In the genomic region with DNA sequence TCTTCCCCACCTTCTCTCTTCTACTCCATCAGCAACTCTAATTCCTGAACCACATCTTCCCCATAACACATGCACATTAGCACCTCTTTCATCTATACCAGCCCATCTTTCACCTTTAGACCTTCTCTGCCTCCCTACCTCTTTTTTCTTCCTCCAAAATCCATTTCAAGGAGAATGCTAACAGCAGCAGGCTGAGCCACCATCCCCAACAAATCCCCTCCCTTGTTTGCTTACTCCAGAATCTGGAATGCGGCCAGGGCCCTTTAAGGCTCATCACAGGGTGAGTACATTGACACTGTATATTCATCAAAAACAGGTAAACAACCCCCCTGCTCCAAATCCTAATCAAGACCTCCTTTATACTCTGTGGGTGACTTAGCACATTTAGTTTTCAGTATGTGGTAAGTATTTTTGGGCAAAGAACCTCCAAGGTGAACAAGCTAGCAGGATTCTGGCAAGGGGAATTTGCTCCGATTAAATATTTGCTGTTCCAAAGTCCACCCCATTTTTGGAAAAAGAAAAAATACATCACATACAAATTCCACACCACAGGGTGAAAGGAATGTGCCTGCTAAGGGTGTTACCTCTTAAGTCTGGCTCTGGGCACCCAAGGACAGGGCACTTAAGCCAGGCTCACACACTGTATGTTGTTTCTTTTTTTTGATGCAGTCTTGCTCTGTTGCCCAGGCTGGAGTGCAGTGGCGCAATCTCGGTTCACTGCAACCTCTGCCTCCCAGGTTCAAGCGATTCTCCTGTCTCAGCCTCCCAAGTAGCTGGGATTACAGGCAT, we compare ENCODE assay signal across 9 cellular contexts.
A peak's percentile ranks its signal among the peaks of the same experiment; 100 is the strongest.
DNase-seq lines count a peak whose midpoint lies in the region; ATAC-seq, FAIRE-seq and TF ChIP-seq lines count a peak whose summit lies in the region.
"Had no signal": no experiment of that assay in that cellular context is flagged by ENCODE, and none has a peak within 500 bp of the region (broad histone marks: within the 10 kb centered on the region; RNA-seq: fewer than 3 reads in every experiment).

No MANE protein-coding gene starts in this region.

- H3K9me2 ChIP-seq in PC-3 (replicated peaks; ENCODE audit: low read length), result no peaks in the 10 kb centered on the region

- H3K4me1 ChIP-seq in PC-3 (ENCODE audit: insufficient read depth, low read length) (peaks cover 50% of the 10 kb centered on the region), iPS-18a (ENCODE audit: control insufficient read depth, low read depth, low read length) (peaks cover 67% of the 10 kb centered on the region)

- ATAC-seq in natural killer cell treated with Interleukin-12 subunit alpha and Interleukin-12 subunit beta and Interleukin-15 and Interleukin-18, amount 100 ng/mL, for 72 hours, result no peak
- ATAC-seq in natural killer cell (no peak), PC-3 (peak; percentile 42), HG02623 (IDR thresholded peaks at IDR 0.05; ENCODE audit: unreplicated experiment) (no peak), HG02884 (IDR thresholded peaks at IDR 0.05; ENCODE audit: unreplicated experiment) (no peak)

- peak overlapping the region; percentile 69 for H3K4me2 ChIP-seq in PC-3 (ENCODE audit: low read length)

- H3K36me3 ChIP-seq in PC-3 (ENCODE audit: low read depth, low read length) (no peaks in the 10 kb centered on the region), iPS-18a (ENCODE audit: control insufficient read depth, low read depth, low read length) (no peaks in the 10 kb centered on the region)

- no peaks in the 10 kb centered on the region for H3K9me3 Mint-ChIP-seq in natural killer cell treated with Interleukin-12 subunit alpha and Interleukin-12 subunit beta and Interleukin-15 and Interleukin-18, amount 100 ng/mL, for 72 hours
- H3K9me3 Mint-ChIP-seq in natural killer cell, result no peaks in the 10 kb centered on the region

- DNase-seq in natural killer cell treated with Interleukin-12 subunit alpha and Interleukin-12 subunit beta and Interleukin-15 and Interleukin-18, amount 100 ng/mL, for 72 hours (ENCODE audit: low spot score), result no peak
- no peak for DNase-seq in natural killer cell
- peak; percentile 67 for DNase-seq in PC-3
- DNase-seq in foreskin fibroblast, result no peak
- DNase-seq in RCC 7860 (ENCODE audit: low spot score), result no peak
- DNase-seq: activated CD4-positive, alpha-beta T cell treated with anti-CD3 and anti-CD28 coated beads, Interleukin-2, amount 50 U/mL, for 48 hours had no signal

- 0 out of 2 replicates have a peak overlapping the region, but pooled peaks have one; percentile 22 for H2AFZ ChIP-seq in PC-3 (ENCODE audit: low read length)

- no peak overlapping the region for H3K4me3 Mint-ChIP-seq in natural killer cell treated with Interleukin-12 subunit alpha and Interleukin-12 subunit beta and Interleukin-15 and Interleukin-18, amount 100 ng/mL, for 72 hours
- no peak overlapping the region for H3K4me3 Mint-ChIP-seq in natural killer cell

- H3K27ac Mint-ChIP-seq in natural killer cell treated with Interleukin-12 subunit alpha and Interleukin-12 subunit beta and Interleukin-15 and Interleukin-18, amount 100 ng/mL, for 72 hours, result peak overlapping the region; percentile 16 to 47
- no peak overlapping the region for H3K27ac Mint-ChIP-seq in natural killer cell

- no peak overlapping the region for H3K4me3 ChIP-seq in PC-3 (ENCODE audit: low read length)
- H3K4me3 ChIP-seq in iPS-18a (ENCODE audit: low read length), result peak overlapping the region; percentile 33
- H3K4me3 ChIP-seq in foreskin fibroblast (ENCODE audit: low read depth in 1 of 2, low read length in 2 of 2), result no peak overlapping the region

- no TSS peak for BruUV-seq in PC-3 (replicated peaks; lab: Mats Ljungman, UMichigan)

- peaks cover 20 to 47% of the 10 kb centered on the region in 2 donors for H3K4me1 Mint-ChIP-seq in natural killer cell treated with Interleukin-12 subunit alpha and Interleukin-12 subunit beta and Interleukin-15 and Interleukin-18, amount 100 ng/mL, for 72 hours (ENCODE audit: low read depth in 2 of 2)
- H3K4me1 Mint-ChIP-seq in natural killer cell, result peaks cover 42 to 49% of the 10 kb centered on the region in 2 donors

- 0 out of 2 replicates have a peak overlapping the region, but pooled peaks have one; percentile 4 for H3K9ac ChIP-seq in PC-3 (ENCODE audit: low read length)
- H3K9ac ChIP-seq in iPS-18a (ENCODE audit: low read length), result peak overlapping the region; percentile 57

- H4K20me1 ChIP-seq in PC-3 (ENCODE audit: low read length), result no peaks in the 10 kb centered on the region

- H3K79me2 ChIP-seq in PC-3 (ENCODE audit: low read length), result no peaks in the 10 kb centered on the region

- H3K27me3 ChIP-seq in PC-3 (ENCODE audit: low read length) (no peaks in the 10 kb centered on the region), iPS-18a (ENCODE audit: control insufficient read depth, insufficient read depth, low read length) (no peaks in the 10 kb centered on the region)

- H3K27ac ChIP-seq in PC-3 (ENCODE audit: low read length) (peak overlapping the region; percentile 62), iPS-18a (ENCODE audit: low read length) (peak overlapping the region; percentile 84)

- FAIRE-seq in RCC 7860 (lab: Jason Lieb, UNC), result no peak

- H3K27me3 Mint-ChIP-seq in natural killer cell treated with Interleukin-12 subunit alpha and Interleukin-12 subunit beta and Interleukin-15 and Interleukin-18, amount 100 ng/mL, for 72 hours, result no peaks in the 10 kb centered on the region
- no peaks in the 10 kb centered on the region for H3K27me3 Mint-ChIP-seq in natural killer cell (ENCODE audit: low read depth in 2 of 2)

- intact Hi-C loops in natural killer cell (cut with micrococcal nuclease) (no loop called here), PC-3 (cut with micrococcal nuclease) (loop anchor here (1.0 kb wide), 1 partner anchor 45 kb away; no protein-coding TSS in a partner anchor)

- no peaks in the 10 kb centered on the region for H3K9me3 ChIP-seq in PC-3 (ENCODE audit: low read length)
- no peaks in the 10 kb centered on the region for H3K9me3 ChIP-seq in iPS-18a (ENCODE audit: control insufficient read depth, low read depth, low read length)

- TF ChIP-seq CTCF in natural killer cell (IDR thresholded peaks at IDR 0.05), result no peak
- no peak for TF ChIP-seq CTCF in PC-3 (conservative IDR thresholded peaks at IDR 0.05; ENCODE audit: low read depth, low read length)
- TF ChIP-seq CTCF in foreskin fibroblast (IDR thresholded peaks at IDR 0.05; ENCODE audit: low read depth, low read length), result no peak

- no peaks in the 10 kb centered on the region for H3K36me3 Mint-ChIP-seq in natural killer cell treated with Interleukin-12 subunit alpha and Interleukin-12 subunit beta and Interleukin-15 and Interleukin-18, amount 100 ng/mL, for 72 hours
- no peaks in the 10 kb centered on the region for H3K36me3 Mint-ChIP-seq in natural killer cell

- CTCF ChIA-PET in PC-3 (lab: Charles Lee), result no interaction called here

- POLR2A ChIA-PET in PC-3 (lab: Charles Lee; ENCODE audit: unreplicated experiment), result no interaction called here

- H3F3A ChIP-seq in PC-3 (ENCODE audit: low read length, unreplicated experiment), result no peaks in the 10 kb centered on the region

Comparison
In these comparisons a context has a peak if more than half of its experiments do, and no peak if none do; other contexts are left out.
1. H3K27ac Mint-ChIP-seq: peak in natural killer cell treated with Interleukin-12 subunit alpha and Interleukin-12 subunit beta and Interleukin-15 and Interleukin-18, amount 100 ng/mL, for 72 hours (2 of 2); none in natural killer cell (0 of 2).